ENCODE assay signal across 13 cellular contexts in the genomic region with DNA sequence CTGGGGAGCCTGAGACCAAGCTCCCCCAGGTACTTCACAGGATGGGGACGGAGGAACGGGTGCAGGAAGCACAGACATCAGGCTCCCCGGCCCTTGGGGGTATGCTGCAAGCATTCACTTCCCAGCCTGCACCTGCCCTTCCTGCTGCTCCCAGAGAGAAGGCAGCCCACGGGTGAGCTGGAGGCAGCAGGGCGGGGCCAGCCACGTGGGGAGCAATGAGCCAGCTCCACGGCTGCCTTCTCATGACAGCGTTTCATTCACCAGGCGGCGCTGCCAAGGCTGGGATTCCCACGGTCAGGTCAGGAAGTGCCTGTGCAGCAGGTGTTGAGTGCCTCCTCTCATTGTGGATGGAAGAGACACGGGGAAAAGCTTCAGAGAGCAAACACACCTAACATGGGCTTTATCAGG. TPM values are rescaled to one million over a fixed set of nuclear protein-coding genes. Genes with fewer than 3 reads are reported as not detected.
A peak's percentile ranks its signal among the peaks of the same experiment; 100 is the strongest.
DNase-seq lines count a peak whose midpoint lies in the region; ATAC-seq and TF ChIP-seq lines count a peak whose summit lies in the region.
"Had no signal": no experiment of that assay in that cellular context is flagged by ENCODE, and none has a peak within 500 bp of the region (broad histone marks: within the 10 kb centered on the region; RNA-seq: fewer than 3 reads in every experiment).

No MANE protein-coding gene starts in this region.

- H3K27me3 Mint-ChIP-seq in activated CD8-positive, alpha-beta T cell treated with anti-CD3 and anti-CD28 coated beads for 36 hours, result no peaks in the 10 kb centered on the region
- no peaks in the 10 kb centered on the region for H3K27me3 Mint-ChIP-seq in activated CD8-positive, alpha-beta T cell treated with anti-CD3 and anti-CD28 coated beads, Interleukin-2, amount 10 ng/mL, durations not matched to agents 7 days and 5 days (ENCODE audit: low read depth)
- no peaks in the 10 kb centered on the region for H3K27me3 Mint-ChIP-seq in endodermal cell (ENCODE audit: insufficient read depth)

- H3K27ac Mint-ChIP-seq in activated CD8-positive, alpha-beta T cell treated with anti-CD3 and anti-CD28 coated beads for 36 hours, result peak overlapping the region; percentile 38
- no peak overlapping the region for H3K27ac Mint-ChIP-seq in activated CD8-positive, alpha-beta T cell treated with anti-CD3 and anti-CD28 coated beads, Interleukin-2, amount 10 ng/mL, durations not matched to agents 7 days and 5 days
- no peak overlapping the region for H3K27ac Mint-ChIP-seq in endodermal cell

- POLR2A ChIA-PET in activated CD8-positive, alpha-beta T cell treated with anti-CD3 and anti-CD28 coated beads for 36 hours (lab: Charles Lee), result interaction anchor here (0.6 to 5.7 kb wide), 6 partner anchors 9 to 51 kb away, joined by 3 to 39 read pairs (median 4); partner anchors contain the start of gene PHLDA2
- POLR2A ChIA-PET in activated CD8-positive, alpha-beta T cell treated with anti-CD3 and anti-CD28 coated beads, Interleukin-2, amount 10 ng/mL, durations not matched to agents 7 days and 5 days (lab: Charles Lee), result interaction anchor here (0.9 to 1.4 kb wide), 5 partner anchors 12 to 411 kb away, joined by 3 to 5 read pairs (median 4); no protein-coding TSS in a partner anchor

- H3K27me3 ChIP-seq in endodermal cell (ENCODE audit: control insufficient read depth, insufficient read depth, low read length, poor library complexity, severe bottlenecking), result no peaks in the 10 kb centered on the region

- peaks cover 9% of the 10 kb centered on the region for H3K9me3 Mint-ChIP-seq in activated CD8-positive, alpha-beta T cell treated with anti-CD3 and anti-CD28 coated beads for 36 hours
- peaks cover 4% of the 10 kb centered on the region for H3K9me3 Mint-ChIP-seq in activated CD8-positive, alpha-beta T cell treated with anti-CD3 and anti-CD28 coated beads, Interleukin-2, amount 10 ng/mL, durations not matched to agents 7 days and 5 days (ENCODE audit: insufficient read depth)
- peaks cover 12% of the 10 kb centered on the region for H3K9me3 Mint-ChIP-seq in endodermal cell

- no peak overlapping the region for H3K4me3 ChIP-seq in endodermal cell (ENCODE audit: low read length)
- H3K4me3 ChIP-seq: coronary artery had no signal

- DNase-seq in activated CD8-positive, alpha-beta T cell treated with anti-CD3 and anti-CD28 coated beads for 36 hours, result peak; percentile 16
- DNase-seq in activated CD8-positive, alpha-beta T cell treated with anti-CD3 and anti-CD28 coated beads, Interleukin-2, amount 10 ng/mL, durations not matched to agents 7 days and 5 days, result no peak
- DNase-seq in NCI-H226 (peak; percentile 71), endodermal cell (peak; percentile 50), sciatic nerve (ENCODE audit: low spot score) (peak; percentile 66), OCI-M1 (lab: John Stamatoyannopoulos, UW) (no peak), cerebellar nuclear complex (lab: John Stamatoyannopoulos, UW) (no peak), NAMALWA (ENCODE audit: low spot score) (no peak)
- DNase-seq: activated T-cell treated with anti-CD3 and anti-CD28 coated beads, Interleukin-2, amount 50 U/mL, for 72 hours; HCEC 1CT; midbrain; MM.1S had no signal

- H3K9ac ChIP-seq in endodermal cell (ENCODE audit: extremely low read depth, low read length, poor library complexity, severe bottlenecking), result no peak overlapping the region

- peaks cover 9% of the 10 kb centered on the region for H3K4me1 ChIP-seq in endodermal cell (ENCODE audit: control insufficient read depth, insufficient read depth, low read length)

- no peak overlapping the region for H3K27ac ChIP-seq in endodermal cell (ENCODE audit: low read depth, low read length)
- H3K27ac ChIP-seq: coronary artery had no signal

- H3K36me3 Mint-ChIP-seq in activated CD8-positive, alpha-beta T cell treated with anti-CD3 and anti-CD28 coated beads for 36 hours (ENCODE audit: low read depth), result peaks cover 26% of the 10 kb centered on the region
- peaks cover 57% of the 10 kb centered on the region for H3K36me3 Mint-ChIP-seq in activated CD8-positive, alpha-beta T cell treated with anti-CD3 and anti-CD28 coated beads, Interleukin-2, amount 10 ng/mL, durations not matched to agents 7 days and 5 days (ENCODE audit: low read depth)
- H3K36me3 Mint-ChIP-seq in endodermal cell (ENCODE audit: low read depth), result peaks cover 48% of the 10 kb centered on the region

- intact Hi-C loops in activated CD8-positive, alpha-beta T cell treated with anti-CD3 and anti-CD28 coated beads for 36 hours (cut with micrococcal nuclease), result no loop called here
- intact Hi-C loops in sciatic nerve (cut with DNase I), result no loop called here

- WGBS in endodermal cell (ENCODE audit: insufficient coverage in 1 of 2, insufficient read length in 1 of 2), 2 experiments, result 94 to 97% methylated on average over 6 to 12 of the region's 12 CpGs

- CTCF ChIA-PET in activated CD8-positive, alpha-beta T cell treated with anti-CD3 and anti-CD28 coated beads for 36 hours (lab: Charles Lee), result interaction anchor here (1.3 to 1.9 kb wide), 3 partner anchors 10 to 14 kb away, joined by 5 to 7 read pairs (median 5); partner anchors contain the start of gene PHLDA2
- CTCF ChIA-PET in activated CD8-positive, alpha-beta T cell treated with anti-CD3 and anti-CD28 coated beads, Interleukin-2, amount 10 ng/mL, durations not matched to agents 7 days and 5 days (lab: Charles Lee), result interaction anchor here (0.7 to 1.6 kb wide), 2 partner anchors 9 to 78 kb away, joined by 3 to 5 read pairs; no protein-coding TSS in a partner anchor

- no peak overlapping the region for H3K4me3 Mint-ChIP-seq in activated CD8-positive, alpha-beta T cell treated with anti-CD3 and anti-CD28 coated beads for 36 hours
- H3K4me3 Mint-ChIP-seq in activated CD8-positive, alpha-beta T cell treated with anti-CD3 and anti-CD28 coated beads, Interleukin-2, amount 10 ng/mL, durations not matched to agents 7 days and 5 days, result no peak overlapping the region
- no peak overlapping the region for H3K4me3 Mint-ChIP-seq in endodermal cell
- H3K4me3 Mint-ChIP-seq: activated T-cell treated with anti-CD3 and anti-CD28 coated beads, Interleukin-2, amount 50 U/mL, for 72 hours had no signal

- peaks cover 51% of the 10 kb centered on the region for H3K4me1 Mint-ChIP-seq in activated CD8-positive, alpha-beta T cell treated with anti-CD3 and anti-CD28 coated beads for 36 hours (ENCODE audit: low read depth)
- H3K4me1 Mint-ChIP-seq in activated CD8-positive, alpha-beta T cell treated with anti-CD3 and anti-CD28 coated beads, Interleukin-2, amount 10 ng/mL, durations not matched to agents 7 days and 5 days (ENCODE audit: low read depth), result peaks cover 50% of the 10 kb centered on the region
- H3K4me1 Mint-ChIP-seq in endodermal cell, result peaks cover 13% of the 10 kb centered on the region

- TF ChIP-seq CTCF in activated CD8-positive, alpha-beta T cell treated with anti-CD3 and anti-CD28 coated beads for 36 hours (IDR thresholded peaks at IDR 0.05), result no peak
- no peak for TF ChIP-seq CTCF in endodermal cell (conservative IDR thresholded peaks at IDR 0.05)

- no peak for ATAC-seq in activated CD8-positive, alpha-beta T cell treated with anti-CD3 and anti-CD28 coated beads for 36 hours
- no peak for ATAC-seq in activated CD8-positive, alpha-beta T cell treated with anti-CD3 and anti-CD28 coated beads, Interleukin-2, amount 10 ng/mL, durations not matched to agents 7 days and 5 days
- ATAC-seq in sciatic nerve, result no peak

- H3K9me3 ChIP-seq in endodermal cell (ENCODE audit: control insufficient read depth, low read length), result peaks cover 13% of the 10 kb centered on the region

- peaks cover 57% of the 10 kb centered on the region for H3K36me3 ChIP-seq in endodermal cell (ENCODE audit: control insufficient read depth, insufficient read depth, low read length)

RNA-seq across cellular contexts. Expression of gene PHLDA2, which starts 14.5 kb away (rescaled TPM):
- total RNA-seq in activated CD8-positive, alpha-beta T cell treated with anti-CD3 and anti-CD28 coated beads for 36 hours, result 1 to 10 TPM; 3.6 to 3.7 TPM
- 1 to 10 TPM; 1.3 to 2.6 TPM for total RNA-seq in activated CD8-positive, alpha-beta T cell treated with anti-CD3 and anti-CD28 coated beads, Interleukin-2, amount 10 ng/mL, durations not matched to agents 7 days and 5 days
- 1 to 10 TPM; 3.0 to 5.1 TPM for total RNA-seq in endodermal cell
- polyA plus RNA-seq in endodermal cell (2013, experiment 1 of 2), result 4.5 TPM
- polyA plus RNA-seq in endodermal cell (2013, experiment 2 of 2), result 5.4 TPM
- total RNA-seq in sciatic nerve, result 7.5 TPM

RNA-seq across cellular contexts. Expression of gene NAP1L4, which starts 48.4 kb away (rescaled TPM):
- 100 to 1,000 TPM; 212 to 223 TPM for total RNA-seq in activated CD8-positive, alpha-beta T cell treated with anti-CD3 and anti-CD28 coated beads for 36 hours
- total RNA-seq in activated CD8-positive, alpha-beta T cell treated with anti-CD3 and anti-CD28 coated beads, Interleukin-2, amount 10 ng/mL, durations not matched to agents 7 days and 5 days, result 100 to 1,000 TPM; 287 to 300 TPM
- total RNA-seq in endodermal cell (100 to 1,000 TPM; 198 to 206 TPM), sciatic nerve (173 TPM)
- 171 TPM for polyA plus RNA-seq in endodermal cell (2013, experiment 1 of 2)
- polyA plus RNA-seq in endodermal cell (2013, experiment 2 of 2), result 165 TPM

RNA-seq across cellular contexts. Expression of gene CDKN1C, which starts 58.1 kb away (rescaled TPM):
- 1 to 10 TPM; 1.6 TPM for total RNA-seq in activated CD8-positive, alpha-beta T cell treated with anti-CD3 and anti-CD28 coated beads for 36 hours
- total RNA-seq in activated CD8-positive, alpha-beta T cell treated with anti-CD3 and anti-CD28 coated beads, Interleukin-2, amount 10 ng/mL, durations not matched to agents 7 days and 5 days, result under 1 TPM; 0.21 to 0.32 TPM
- 10 to 100 TPM; 37.6 to 60.9 TPM for total RNA-seq in endodermal cell
- polyA plus RNA-seq in endodermal cell (2013, experiment 1 of 2), result 174 TPM
- polyA plus RNA-seq in endodermal cell (2013, experiment 2 of 2), result 148 TPM
- total RNA-seq in sciatic nerve, result 186 TPM

Comparison
In these comparisons a context has a peak if more than half of its experiments do, and no peak if none do; other contexts are left out.
1. DNase-seq: peak in activated CD8-positive, alpha-beta T cell treated with anti-CD3 and anti-CD28 coated beads for 36 hours (single experiment), NCI-H226 (single experiment), endodermal cell (single experiment) and sciatic nerve (single experiment); none in activated CD8-positive, alpha-beta T cell treated with anti-CD3 and anti-CD28 coated beads, Interleukin-2, amount 10 ng/mL, durations not matched to agents 7 days and 5 days (single experiment), OCI-M1 (single experiment), cerebellar nuclear complex (0 of 2) and NAMALWA (single experiment).
2. RNA of gene CDKN1C, which starts 58.1 kb away (total RNA-seq): 186 TPM in sciatic nerve (single experiment) and 37.6 to 60.9 TPM in endodermal cell; 1.6 TPM in activated CD8-positive, alpha-beta T cell treated with anti-CD3 and anti-CD28 coated beads for 36 hours and 0.21 to 0.32 TPM in activated CD8-positive, alpha-beta T cell treated with anti-CD3 and anti-CD28 coated beads, Interleukin-2, amount 10 ng/mL, durations not matched to agents 7 days and 5 days; every median in the first group is over 10 times any median in the second.